Comparison of ENCODE assay signal across 8 cellular contexts in genomic region chr6:66935612-66936011, GRCh38.
"Had no signal": no experiment of that assay in that cellular context is flagged by ENCODE, and none has a peak within 500 bp of the region (broad histone marks: within the 10 kb centered on the region; RNA-seq: fewer than 3 reads in every experiment).

No MANE protein-coding gene starts in this region.

- H3K4me3 Mint-ChIP-seq: GM23338, H9, HFFc6 had no signal

- DNase-seq: GM23248, GOT3, H7, H9, HCEC 1CT, HFFc6 had no signal

- H2AFZ ChIP-seq: GM23248, GM23338 had no signal

- H3K9me3 ChIP-seq: HAP-1 had no signal

- H3K9ac ChIP-seq: GM23248 had no signal

- H3K27ac Mint-ChIP-seq: GM23338, HFFc6 had no signal

- H3K27ac ChIP-seq: GM23248 had no signal

- H3K4me1 ChIP-seq: HAP-1 had no signal

- H3K4me3 ChIP-seq: GM23248, GM23338, HAP-1 had no signal

- H3K36me3 ChIP-seq: HAP-1 had no signal

- H3K4me1 Mint-ChIP-seq: GM23338, H9 had no signal

- H3K4me2 ChIP-seq: GM23338 had no signal
